In the genomic region with DNA sequence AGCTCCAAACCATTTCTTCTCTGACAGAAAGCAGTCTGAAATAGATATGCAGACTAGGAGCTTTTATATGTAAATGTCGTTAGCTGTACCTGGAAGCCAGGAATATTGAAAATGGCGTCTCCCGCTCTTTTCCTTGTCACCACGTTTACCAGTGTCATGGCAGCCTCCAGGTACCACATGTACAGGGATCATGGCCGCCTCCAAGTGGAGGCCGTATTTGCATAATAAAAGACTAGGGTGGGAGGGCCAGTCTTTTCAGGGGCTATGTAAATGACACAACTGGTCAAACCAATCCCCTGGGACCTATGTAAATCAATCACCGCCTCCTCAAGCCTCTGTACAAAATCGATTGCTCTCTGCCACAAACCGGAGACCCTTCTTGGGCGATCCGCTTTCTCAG, we compare ENCODE assay signal across 1 cellular context.
TF ChIP-seq lines count a peak whose summit lies in the region.

No MANE protein-coding gene starts in this region.

TF ChIP-seq in H1, 55 proteins besides CTCF, POLR2A, EP300 and RAD21:
- no peak for TF ChIP-seq ATF3 (IDR thresholded peaks at IDR 0.05; ENCODE audit: insufficient read depth, low read depth, low read length)
- no peak for TF ChIP-seq POU5F1 (IDR thresholded peaks at IDR 0.05; ENCODE audit: low read depth, low read length)
- TF ChIP-seq, protein P1, sequence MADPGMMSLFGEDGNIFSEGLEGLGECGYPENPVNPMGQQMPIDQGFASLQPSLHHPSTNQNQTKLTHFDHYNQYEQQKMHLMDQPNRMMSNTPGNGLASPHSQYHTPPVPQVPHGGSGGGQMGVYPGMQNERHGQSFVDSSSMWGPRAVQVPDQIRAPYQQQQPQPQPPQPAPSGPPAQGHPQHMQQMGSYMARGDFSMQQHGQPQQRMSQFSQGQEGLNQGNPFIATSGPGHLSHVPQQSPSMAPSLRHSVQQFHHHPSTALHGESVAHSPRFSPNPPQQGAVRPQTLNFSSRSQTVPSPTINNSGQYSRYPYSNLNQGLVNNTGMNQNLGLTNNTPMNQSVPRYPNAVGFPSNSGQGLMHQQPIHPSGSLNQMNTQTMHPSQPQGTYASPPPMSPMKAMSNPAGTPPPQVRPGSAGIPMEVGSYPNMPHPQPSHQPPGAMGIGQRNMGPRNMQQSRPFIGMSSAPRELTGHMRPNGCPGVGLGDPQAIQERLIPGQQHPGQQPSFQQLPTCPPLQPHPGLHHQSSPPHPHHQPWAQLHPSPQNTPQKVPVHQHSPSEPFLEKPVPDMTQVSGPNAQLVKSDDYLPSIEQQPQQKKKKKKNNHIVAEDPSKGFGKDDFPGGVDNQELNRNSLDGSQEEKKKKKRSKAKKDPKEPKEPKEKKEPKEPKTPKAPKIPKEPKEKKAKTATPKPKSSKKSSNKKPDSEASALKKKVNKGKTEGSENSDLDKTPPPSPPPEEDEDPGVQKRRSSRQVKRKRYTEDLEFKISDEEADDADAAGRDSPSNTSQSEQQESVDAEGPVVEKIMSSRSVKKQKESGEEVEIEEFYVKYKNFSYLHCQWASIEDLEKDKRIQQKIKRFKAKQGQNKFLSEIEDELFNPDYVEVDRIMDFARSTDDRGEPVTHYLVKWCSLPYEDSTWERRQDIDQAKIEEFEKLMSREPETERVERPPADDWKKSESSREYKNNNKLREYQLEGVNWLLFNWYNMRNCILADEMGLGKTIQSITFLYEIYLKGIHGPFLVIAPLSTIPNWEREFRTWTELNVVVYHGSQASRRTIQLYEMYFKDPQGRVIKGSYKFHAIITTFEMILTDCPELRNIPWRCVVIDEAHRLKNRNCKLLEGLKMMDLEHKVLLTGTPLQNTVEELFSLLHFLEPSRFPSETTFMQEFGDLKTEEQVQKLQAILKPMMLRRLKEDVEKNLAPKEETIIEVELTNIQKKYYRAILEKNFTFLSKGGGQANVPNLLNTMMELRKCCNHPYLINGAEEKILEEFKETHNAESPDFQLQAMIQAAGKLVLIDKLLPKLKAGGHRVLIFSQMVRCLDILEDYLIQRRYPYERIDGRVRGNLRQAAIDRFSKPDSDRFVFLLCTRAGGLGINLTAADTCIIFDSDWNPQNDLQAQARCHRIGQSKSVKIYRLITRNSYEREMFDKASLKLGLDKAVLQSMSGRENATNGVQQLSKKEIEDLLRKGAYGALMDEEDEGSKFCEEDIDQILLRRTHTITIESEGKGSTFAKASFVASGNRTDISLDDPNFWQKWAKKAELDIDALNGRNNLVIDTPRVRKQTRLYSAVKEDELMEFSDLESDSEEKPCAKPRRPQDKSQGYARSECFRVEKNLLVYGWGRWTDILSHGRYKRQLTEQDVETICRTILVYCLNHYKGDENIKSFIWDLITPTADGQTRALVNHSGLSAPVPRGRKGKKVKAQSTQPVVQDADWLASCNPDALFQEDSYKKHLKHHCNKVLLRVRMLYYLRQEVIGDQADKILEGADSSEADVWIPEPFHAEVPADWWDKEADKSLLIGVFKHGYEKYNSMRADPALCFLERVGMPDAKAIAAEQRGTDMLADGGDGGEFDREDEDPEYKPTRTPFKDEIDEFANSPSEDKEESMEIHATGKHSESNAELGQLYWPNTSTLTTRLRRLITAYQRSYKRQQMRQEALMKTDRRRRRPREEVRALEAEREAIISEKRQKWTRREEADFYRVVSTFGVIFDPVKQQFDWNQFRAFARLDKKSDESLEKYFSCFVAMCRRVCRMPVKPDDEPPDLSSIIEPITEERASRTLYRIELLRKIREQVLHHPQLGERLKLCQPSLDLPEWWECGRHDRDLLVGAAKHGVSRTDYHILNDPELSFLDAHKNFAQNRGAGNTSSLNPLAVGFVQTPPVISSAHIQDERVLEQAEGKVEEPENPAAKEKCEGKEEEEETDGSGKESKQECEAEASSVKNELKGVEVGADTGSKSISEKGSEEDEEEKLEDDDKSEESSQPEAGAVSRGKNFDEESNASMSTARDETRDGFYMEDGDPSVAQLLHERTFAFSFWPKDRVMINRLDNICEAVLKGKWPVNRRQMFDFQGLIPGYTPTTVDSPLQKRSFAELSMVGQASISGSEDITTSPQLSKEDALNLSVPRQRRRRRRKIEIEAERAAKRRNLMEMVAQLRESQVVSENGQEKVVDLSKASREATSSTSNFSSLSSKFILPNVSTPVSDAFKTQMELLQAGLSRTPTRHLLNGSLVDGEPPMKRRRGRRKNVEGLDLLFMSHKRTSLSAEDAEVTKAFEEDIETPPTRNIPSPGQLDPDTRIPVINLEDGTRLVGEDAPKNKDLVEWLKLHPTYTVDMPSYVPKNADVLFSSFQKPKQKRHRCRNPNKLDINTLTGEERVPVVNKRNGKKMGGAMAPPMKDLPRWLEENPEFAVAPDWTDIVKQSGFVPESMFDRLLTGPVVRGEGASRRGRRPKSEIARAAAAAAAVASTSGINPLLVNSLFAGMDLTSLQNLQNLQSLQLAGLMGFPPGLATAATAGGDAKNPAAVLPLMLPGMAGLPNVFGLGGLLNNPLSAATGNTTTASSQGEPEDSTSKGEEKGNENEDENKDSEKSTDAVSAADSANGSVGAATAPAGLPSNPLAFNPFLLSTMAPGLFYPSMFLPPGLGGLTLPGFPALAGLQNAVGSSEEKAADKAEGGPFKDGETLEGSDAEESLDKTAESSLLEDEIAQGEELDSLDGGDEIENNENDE (IDR thresholded peaks at IDR 0.05; ENCODE audit: insufficient replicate concordance, low read length), result no peak
- no peak for TF ChIP-seq ZNF274 (IDR thresholded peaks at IDR 0.05; ENCODE audit: borderline replicate concordance, extremely low read depth, low read length)
- TF ChIP-seq YY1 (IDR thresholded peaks at IDR 0.05; ENCODE audit: low read depth, low read length), result peak; percentile 93
- no peak for TF ChIP-seq BACH1 (IDR thresholded peaks at IDR 0.05; ENCODE audit: low read length)
- TF ChIP-seq MAX (IDR thresholded peaks at IDR 0.05), result peak; percentile 93
- TF ChIP-seq BRCA1 (IDR thresholded peaks at IDR 0.05; ENCODE audit: low read depth, low read length), result no peak
- no peak for TF ChIP-seq TBP (IDR thresholded peaks at IDR 0.05; ENCODE audit: low read depth, low read length)
- TF ChIP-seq TCF12 (IDR thresholded peaks at IDR 0.05; ENCODE audit: low read depth, low read length), result no peak
- no peak for TF ChIP-seq MAFK (IDR thresholded peaks at IDR 0.05; ENCODE audit: low read depth, low read length)
- TF ChIP-seq, protein P2, sequence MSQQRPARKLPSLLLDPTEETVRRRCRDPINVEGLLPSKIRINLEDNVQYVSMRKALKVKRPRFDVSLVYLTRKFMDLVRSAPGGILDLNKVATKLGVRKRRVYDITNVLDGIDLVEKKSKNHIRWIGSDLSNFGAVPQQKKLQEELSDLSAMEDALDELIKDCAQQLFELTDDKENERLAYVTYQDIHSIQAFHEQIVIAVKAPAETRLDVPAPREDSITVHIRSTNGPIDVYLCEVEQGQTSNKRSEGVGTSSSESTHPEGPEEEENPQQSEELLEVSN (IDR thresholded peaks at IDR 0.05), result peak; percentile 96
- TF ChIP-seq, protein P3, sequence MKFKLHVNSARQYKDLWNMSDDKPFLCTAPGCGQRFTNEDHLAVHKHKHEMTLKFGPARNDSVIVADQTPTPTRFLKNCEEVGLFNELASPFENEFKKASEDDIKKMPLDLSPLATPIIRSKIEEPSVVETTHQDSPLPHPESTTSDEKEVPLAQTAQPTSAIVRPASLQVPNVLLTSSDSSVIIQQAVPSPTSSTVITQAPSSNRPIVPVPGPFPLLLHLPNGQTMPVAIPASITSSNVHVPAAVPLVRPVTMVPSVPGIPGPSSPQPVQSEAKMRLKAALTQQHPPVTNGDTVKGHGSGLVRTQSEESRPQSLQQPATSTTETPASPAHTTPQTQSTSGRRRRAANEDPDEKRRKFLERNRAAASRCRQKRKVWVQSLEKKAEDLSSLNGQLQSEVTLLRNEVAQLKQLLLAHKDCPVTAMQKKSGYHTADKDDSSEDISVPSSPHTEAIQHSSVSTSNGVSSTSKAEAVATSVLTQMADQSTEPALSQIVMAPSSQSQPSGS (IDR thresholded peaks at IDR 0.05; ENCODE audit: low read length), result no peak
- TF ChIP-seq FOSL1 (IDR thresholded peaks at IDR 0.05; ENCODE audit: insufficient read depth, low read depth, low read length), result no peak
